In the genomic region with DNA sequence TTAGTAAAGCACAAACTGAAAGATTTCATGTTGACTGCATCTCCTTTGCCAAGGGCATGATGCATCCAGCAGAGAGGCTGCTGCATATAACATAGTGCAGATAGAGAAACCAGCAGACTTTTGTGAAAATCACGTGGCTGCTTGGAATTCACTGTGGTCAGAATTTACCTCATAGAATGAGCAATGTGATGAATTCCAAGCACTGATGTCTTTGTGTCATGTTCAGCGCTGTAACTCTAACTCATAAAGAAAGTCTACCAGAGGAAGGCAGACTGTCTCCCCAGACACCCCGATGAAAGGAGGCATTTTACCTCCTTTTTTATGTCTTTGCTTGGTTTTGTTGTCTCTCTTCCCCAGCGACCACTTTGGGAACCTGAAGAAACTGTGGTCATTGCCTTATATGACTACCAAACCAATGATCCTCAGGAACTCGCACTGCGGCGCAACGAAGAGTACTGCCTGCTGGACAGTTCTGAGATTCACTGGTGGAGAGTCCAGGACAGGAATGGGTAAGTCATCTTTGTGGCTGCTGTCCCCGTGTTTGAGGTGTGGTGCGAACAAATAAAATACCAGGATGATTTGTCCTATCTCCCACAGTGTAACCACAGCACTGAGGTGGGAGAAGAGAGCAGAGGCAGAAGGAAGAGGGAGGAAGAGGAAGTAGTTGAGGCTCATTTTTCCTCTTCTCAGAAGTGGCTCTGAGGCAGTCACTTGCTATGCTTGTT, we compare ENCODE assay signal across 1 cellular context.
TF ChIP-seq lines count a peak whose summit lies in the region.

No MANE protein-coding gene starts in this region.

TF ChIP-seq in GM12878, 131 proteins besides CTCF, POLR2A, EP300 and RAD21 (continues in another document):
- no peak for TF ChIP-seq SMAD1 (IDR thresholded peaks at IDR 0.05; ENCODE audit: low read depth, partially characterized antibody)
- no peak for TF ChIP-seq POLR2AphosphoS2 (IDR thresholded peaks at IDR 0.05; ENCODE audit: low read depth, low read length)
- TF ChIP-seq SIN3A (IDR thresholded peaks at IDR 0.05; ENCODE audit: low read depth, low read length) = no peak
- TF ChIP-seq DPF2 (IDR thresholded peaks at IDR 0.05) = no peak
- TF ChIP-seq IRF4 (IDR thresholded peaks at IDR 0.05; ENCODE audit: low read depth, low read length) = no peak
- TF ChIP-seq, protein P1, sequence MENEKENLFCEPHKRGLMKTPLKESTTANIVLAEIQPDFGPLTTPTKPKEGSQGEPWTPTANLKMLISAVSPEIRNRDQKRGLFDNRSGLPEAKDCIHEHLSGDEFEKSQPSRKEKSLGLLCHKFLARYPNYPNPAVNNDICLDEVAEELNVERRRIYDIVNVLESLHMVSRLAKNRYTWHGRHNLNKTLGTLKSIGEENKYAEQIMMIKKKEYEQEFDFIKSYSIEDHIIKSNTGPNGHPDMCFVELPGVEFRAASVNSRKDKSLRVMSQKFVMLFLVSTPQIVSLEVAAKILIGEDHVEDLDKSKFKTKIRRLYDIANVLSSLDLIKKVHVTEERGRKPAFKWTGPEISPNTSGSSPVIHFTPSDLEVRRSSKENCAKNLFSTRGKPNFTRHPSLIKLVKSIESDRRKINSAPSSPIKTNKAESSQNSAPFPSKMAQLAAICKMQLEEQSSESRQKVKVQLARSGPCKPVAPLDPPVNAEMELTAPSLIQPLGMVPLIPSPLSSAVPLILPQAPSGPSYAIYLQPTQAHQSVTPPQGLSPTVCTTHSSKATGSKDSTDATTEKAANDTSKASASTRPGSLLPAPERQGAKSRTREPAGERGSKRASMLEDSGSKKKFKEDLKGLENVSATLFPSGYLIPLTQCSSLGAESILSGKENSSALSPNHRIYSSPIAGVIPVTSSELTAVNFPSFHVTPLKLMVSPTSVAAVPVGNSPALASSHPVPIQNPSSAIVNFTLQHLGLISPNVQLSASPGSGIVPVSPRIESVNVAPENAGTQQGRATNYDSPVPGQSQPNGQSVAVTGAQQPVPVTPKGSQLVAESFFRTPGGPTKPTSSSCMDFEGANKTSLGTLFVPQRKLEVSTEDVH (IDR thresholded peaks at IDR 0.05; ENCODE audit: low read depth, partially characterized antibody) = no peak
- no peak for TF ChIP-seq POU2F2 (IDR thresholded peaks at IDR 0.05; ENCODE audit: borderline replicate concordance, low read depth, low read length)
- TF ChIP-seq ETV6 (conservative IDR thresholded peaks at IDR 0.05 in 1 of 2, IDR thresholded peaks at IDR 0.05 in 1 of 2; ENCODE audit: borderline replicate concordance in 1 of 2, low read depth in 1 of 2) = 0 out of 4 replicates have a peak, but pooled peaks of 1 of the 2 experiments have one; percentile 42
- TF ChIP-seq, protein P2, sequence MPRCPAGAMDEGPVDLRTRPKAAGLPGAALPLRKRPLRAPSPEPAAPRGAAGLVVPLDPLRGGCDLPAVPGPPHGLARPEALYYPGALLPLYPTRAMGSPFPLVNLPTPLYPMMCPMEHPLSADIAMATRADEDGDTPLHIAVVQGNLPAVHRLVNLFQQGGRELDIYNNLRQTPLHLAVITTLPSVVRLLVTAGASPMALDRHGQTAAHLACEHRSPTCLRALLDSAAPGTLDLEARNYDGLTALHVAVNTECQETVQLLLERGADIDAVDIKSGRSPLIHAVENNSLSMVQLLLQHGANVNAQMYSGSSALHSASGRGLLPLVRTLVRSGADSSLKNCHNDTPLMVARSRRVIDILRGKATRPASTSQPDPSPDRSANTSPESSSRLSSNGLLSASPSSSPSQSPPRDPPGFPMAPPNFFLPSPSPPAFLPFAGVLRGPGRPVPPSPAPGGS (IDR thresholded peaks at IDR 0.05; ENCODE audit: borderline replicate concordance, insufficient read depth, low read depth, low read length, poor library complexity, severe bottlenecking) = no peak
- no peak for TF ChIP-seq ESRRA (IDR thresholded peaks at IDR 0.05; ENCODE audit: low read length)
- no peak for TF ChIP-seq ZNF24 (IDR thresholded peaks at IDR 0.05)
- TF ChIP-seq, protein P3, sequence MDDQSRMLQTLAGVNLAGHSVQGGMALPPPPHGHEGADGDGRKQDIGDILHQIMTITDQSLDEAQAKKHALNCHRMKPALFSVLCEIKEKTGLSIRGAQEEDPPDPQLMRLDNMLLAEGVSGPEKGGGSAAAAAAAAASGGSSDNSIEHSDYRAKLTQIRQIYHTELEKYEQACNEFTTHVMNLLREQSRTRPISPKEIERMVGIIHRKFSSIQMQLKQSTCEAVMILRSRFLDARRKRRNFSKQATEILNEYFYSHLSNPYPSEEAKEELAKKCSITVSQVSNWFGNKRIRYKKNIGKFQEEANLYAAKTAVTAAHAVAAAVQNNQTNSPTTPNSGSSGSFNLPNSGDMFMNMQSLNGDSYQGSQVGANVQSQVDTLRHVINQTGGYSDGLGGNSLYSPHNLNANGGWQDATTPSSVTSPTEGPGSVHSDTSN (IDR thresholded peaks at IDR 0.05; ENCODE audit: insufficient replicate concordance, low read depth, low read length) = no peak
- TF ChIP-seq IKZF1 (conservative IDR thresholded peaks at IDR 0.05) = 0 out of 2 replicates have a peak, but pooled peaks have one; percentile 20
- TF ChIP-seq, protein P4, sequence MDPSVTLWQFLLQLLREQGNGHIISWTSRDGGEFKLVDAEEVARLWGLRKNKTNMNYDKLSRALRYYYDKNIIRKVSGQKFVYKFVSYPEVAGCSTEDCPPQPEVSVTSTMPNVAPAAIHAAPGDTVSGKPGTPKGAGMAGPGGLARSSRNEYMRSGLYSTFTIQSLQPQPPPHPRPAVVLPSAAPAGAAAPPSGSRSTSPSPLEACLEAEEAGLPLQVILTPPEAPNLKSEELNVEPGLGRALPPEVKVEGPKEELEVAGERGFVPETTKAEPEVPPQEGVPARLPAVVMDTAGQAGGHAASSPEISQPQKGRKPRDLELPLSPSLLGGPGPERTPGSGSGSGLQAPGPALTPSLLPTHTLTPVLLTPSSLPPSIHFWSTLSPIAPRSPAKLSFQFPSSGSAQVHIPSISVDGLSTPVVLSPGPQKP (IDR thresholded peaks at IDR 0.05; ENCODE audit: low read depth, low read length) = no peak
- TF ChIP-seq, protein P5, sequence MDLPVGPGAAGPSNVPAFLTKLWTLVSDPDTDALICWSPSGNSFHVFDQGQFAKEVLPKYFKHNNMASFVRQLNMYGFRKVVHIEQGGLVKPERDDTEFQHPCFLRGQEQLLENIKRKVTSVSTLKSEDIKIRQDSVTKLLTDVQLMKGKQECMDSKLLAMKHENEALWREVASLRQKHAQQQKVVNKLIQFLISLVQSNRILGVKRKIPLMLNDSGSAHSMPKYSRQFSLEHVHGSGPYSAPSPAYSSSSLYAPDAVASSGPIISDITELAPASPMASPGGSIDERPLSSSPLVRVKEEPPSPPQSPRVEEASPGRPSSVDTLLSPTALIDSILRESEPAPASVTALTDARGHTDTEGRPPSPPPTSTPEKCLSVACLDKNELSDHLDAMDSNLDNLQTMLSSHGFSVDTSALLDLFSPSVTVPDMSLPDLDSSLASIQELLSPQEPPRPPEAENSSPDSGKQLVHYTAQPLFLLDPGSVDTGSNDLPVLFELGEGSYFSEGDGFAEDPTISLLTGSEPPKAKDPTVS (IDR thresholded peaks at IDR 0.05; ENCODE audit: low read depth, low read length) = no peak
- no peak for TF ChIP-seq CEBPB (IDR thresholded peaks at IDR 0.05; ENCODE audit: borderline replicate concordance in 1 of 2, low read depth in 2 of 2, low read length in 2 of 2)
- TF ChIP-seq, protein P6, sequence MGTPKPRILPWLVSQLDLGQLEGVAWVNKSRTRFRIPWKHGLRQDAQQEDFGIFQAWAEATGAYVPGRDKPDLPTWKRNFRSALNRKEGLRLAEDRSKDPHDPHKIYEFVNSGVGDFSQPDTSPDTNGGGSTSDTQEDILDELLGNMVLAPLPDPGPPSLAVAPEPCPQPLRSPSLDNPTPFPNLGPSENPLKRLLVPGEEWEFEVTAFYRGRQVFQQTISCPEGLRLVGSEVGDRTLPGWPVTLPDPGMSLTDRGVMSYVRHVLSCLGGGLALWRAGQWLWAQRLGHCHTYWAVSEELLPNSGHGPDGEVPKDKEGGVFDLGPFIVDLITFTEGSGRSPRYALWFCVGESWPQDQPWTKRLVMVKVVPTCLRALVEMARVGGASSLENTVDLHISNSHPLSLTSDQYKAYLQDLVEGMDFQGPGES (IDR thresholded peaks at IDR 0.05) = no peak
- peak; percentile 35; the same call in 1 of the 2 replicates for TF ChIP-seq NFIC (IDR thresholded peaks at IDR 0.05; ENCODE audit: low read depth, low read length)
- TF ChIP-seq, protein P7, sequence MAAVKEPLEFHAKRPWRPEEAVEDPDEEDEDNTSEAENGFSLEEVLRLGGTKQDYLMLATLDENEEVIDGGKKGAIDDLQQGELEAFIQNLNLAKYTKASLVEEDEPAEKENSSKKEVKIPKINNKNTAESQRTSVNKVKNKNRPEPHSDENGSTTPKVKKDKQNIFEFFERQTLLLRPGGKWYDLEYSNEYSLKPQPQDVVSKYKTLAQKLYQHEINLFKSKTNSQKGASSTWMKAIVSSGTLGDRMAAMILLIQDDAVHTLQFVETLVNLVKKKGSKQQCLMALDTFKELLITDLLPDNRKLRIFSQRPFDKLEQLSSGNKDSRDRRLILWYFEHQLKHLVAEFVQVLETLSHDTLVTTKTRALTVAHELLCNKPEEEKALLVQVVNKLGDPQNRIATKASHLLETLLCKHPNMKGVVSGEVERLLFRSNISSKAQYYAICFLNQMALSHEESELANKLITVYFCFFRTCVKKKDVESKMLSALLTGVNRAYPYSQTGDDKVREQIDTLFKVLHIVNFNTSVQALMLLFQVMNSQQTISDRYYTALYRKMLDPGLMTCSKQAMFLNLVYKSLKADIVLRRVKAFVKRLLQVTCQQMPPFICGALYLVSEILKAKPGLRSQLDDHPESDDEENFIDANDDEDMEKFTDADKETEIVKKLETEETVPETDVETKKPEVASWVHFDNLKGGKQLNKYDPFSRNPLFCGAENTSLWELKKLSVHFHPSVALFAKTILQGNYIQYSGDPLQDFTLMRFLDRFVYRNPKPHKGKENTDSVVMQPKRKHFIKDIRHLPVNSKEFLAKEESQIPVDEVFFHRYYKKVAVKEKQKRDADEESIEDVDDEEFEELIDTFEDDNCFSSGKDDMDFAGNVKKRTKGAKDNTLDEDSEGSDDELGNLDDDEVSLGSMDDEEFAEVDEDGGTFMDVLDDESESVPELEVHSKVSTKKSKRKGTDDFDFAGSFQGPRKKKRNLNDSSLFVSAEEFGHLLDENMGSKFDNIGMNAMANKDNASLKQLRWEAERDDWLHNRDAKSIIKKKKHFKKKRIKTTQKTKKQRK (IDR thresholded peaks at IDR 0.05; ENCODE audit: low read depth, low read length) = no peak
- no peak for TF ChIP-seq EZH2 (IDR thresholded peaks at IDR 0.05; ENCODE audit: borderline replicate concordance, control insufficient read depth, low read depth, low read length)
- TF ChIP-seq WRNIP1 (IDR thresholded peaks at IDR 0.05; ENCODE audit: borderline replicate concordance, low read depth, low read length) = no peak
- TF ChIP-seq KLF5 (IDR thresholded peaks at IDR 0.05; ENCODE audit: partially characterized antibody) = no peak
- no peak for TF ChIP-seq ZNF217 (IDR thresholded peaks at IDR 0.05)
- TF ChIP-seq RUNX3 (IDR thresholded peaks at IDR 0.05; ENCODE audit: low read length) = peak; percentile 65
- TF ChIP-seq, protein P8, sequence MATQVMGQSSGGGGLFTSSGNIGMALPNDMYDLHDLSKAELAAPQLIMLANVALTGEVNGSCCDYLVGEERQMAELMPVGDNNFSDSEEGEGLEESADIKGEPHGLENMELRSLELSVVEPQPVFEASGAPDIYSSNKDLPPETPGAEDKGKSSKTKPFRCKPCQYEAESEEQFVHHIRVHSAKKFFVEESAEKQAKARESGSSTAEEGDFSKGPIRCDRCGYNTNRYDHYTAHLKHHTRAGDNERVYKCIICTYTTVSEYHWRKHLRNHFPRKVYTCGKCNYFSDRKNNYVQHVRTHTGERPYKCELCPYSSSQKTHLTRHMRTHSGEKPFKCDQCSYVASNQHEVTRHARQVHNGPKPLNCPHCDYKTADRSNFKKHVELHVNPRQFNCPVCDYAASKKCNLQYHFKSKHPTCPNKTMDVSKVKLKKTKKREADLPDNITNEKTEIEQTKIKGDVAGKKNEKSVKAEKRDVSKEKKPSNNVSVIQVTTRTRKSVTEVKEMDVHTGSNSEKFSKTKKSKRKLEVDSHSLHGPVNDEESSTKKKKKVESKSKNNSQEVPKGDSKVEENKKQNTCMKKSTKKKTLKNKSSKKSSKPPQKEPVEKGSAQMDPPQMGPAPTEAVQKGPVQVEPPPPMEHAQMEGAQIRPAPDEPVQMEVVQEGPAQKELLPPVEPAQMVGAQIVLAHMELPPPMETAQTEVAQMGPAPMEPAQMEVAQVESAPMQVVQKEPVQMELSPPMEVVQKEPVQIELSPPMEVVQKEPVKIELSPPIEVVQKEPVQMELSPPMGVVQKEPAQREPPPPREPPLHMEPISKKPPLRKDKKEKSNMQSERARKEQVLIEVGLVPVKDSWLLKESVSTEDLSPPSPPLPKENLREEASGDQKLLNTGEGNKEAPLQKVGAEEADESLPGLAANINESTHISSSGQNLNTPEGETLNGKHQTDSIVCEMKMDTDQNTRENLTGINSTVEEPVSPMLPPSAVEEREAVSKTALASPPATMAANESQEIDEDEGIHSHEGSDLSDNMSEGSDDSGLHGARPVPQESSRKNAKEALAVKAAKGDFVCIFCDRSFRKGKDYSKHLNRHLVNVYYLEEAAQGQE (IDR thresholded peaks at IDR 0.05; ENCODE audit: low read depth, low read length) = 0 out of 2 replicates have a peak, but pooled peaks have one; percentile 47
- TF ChIP-seq CHD1 (IDR thresholded peaks at IDR 0.05; ENCODE audit: low read depth, low read length) = no peak
- TF ChIP-seq, protein P9, sequence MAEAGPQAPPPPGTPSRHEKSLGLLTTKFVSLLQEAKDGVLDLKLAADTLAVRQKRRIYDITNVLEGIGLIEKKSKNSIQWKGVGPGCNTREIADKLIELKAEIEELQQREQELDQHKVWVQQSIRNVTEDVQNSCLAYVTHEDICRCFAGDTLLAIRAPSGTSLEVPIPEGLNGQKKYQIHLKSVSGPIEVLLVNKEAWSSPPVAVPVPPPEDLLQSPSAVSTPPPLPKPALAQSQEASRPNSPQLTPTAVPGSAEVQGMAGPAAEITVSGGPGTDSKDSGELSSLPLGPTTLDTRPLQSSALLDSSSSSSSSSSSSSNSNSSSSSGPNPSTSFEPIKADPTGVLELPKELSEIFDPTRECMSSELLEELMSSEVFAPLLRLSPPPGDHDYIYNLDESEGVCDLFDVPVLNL (IDR thresholded peaks at IDR 0.05; ENCODE audit: low read depth, low read length) = no peak
- TF ChIP-seq MXI1 (IDR thresholded peaks at IDR 0.05; ENCODE audit: low read depth, low read length) = no peak
- TF ChIP-seq, protein P10, sequence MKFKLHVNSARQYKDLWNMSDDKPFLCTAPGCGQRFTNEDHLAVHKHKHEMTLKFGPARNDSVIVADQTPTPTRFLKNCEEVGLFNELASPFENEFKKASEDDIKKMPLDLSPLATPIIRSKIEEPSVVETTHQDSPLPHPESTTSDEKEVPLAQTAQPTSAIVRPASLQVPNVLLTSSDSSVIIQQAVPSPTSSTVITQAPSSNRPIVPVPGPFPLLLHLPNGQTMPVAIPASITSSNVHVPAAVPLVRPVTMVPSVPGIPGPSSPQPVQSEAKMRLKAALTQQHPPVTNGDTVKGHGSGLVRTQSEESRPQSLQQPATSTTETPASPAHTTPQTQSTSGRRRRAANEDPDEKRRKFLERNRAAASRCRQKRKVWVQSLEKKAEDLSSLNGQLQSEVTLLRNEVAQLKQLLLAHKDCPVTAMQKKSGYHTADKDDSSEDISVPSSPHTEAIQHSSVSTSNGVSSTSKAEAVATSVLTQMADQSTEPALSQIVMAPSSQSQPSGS (IDR thresholded peaks at IDR 0.05; ENCODE audit: low read length) = no peak
- no peak for TF ChIP-seq TAF1 (IDR thresholded peaks at IDR 0.05; ENCODE audit: borderline replicate concordance, low read depth, low read length)
- no peak for TF ChIP-seq LARP7 (IDR thresholded peaks at IDR 0.05)
- TF ChIP-seq ZBED1 (IDR thresholded peaks at IDR 0.05; ENCODE audit: borderline replicate concordance) = no peak
